Comparison of ENCODE assay signal across 22 cellular contexts in the genomic region with DNA sequence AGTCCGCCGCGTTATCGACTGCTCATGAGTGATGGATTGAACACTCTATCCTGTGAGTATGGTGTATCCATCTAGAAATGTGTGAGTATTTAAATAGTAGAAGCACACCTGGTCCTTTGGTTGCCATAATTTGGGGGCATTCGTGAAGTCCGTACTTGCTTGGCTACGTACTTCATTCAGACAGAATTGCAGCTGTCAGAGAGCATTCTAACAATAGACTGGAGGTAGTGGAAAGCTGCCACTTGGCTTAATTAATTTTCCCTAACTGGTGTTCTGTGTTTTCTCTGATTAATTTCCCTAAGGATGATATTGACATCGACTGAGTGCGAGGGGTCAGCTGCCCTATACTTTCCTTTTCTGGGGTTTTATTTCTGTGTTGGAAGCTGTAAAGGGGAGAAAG.
"Had no signal": no experiment of that assay in that cellular context is flagged by ENCODE, and none has a peak within 500 bp of the region (broad histone marks: within the 10 kb centered on the region; RNA-seq: fewer than 3 reads in every experiment).

No MANE protein-coding gene starts in this region.

- H3K27me3 ChIP-seq: brain microvascular endothelial cell, cardiac muscle cell had no signal

- H3K4me3 Mint-ChIP-seq: activated CD4-positive, alpha-beta memory T cell treated with anti-CD3 and anti-CD28 coated beads for 36 hours; activated CD4-positive, alpha-beta T cell treated with anti-CD3 and anti-CD28 coated beads, Interleukin-2, amount 10 ng/mL, durations not matched to agents 7 days and 5 days; activated naive CD4-positive, alpha-beta T cell treated with anti-CD3 and anti-CD28 coated beads for 36 hours; activated naive CD8-positive, alpha-beta T cell; activated T-cell treated with anti-CD3 and anti-CD28 coated beads, Interleukin-2, amount 50 U/mL, for 4 hours had no signal

- H3K27ac Mint-ChIP-seq: activated CD4-positive, alpha-beta memory T cell treated with anti-CD3 and anti-CD28 coated beads for 36 hours; activated CD4-positive, alpha-beta T cell treated with anti-CD3 and anti-CD28 coated beads, Interleukin-2, amount 10 ng/mL, durations not matched to agents 7 days and 5 days; activated naive CD4-positive, alpha-beta T cell treated with anti-CD3 and anti-CD28 coated beads for 36 hours; activated naive CD8-positive, alpha-beta T cell had no signal

- H3K27ac ChIP-seq: brain microvascular endothelial cell, cardiac muscle cell, VCaP had no signal

- ATAC-seq: activated T-cell treated with anti-CD3 and anti-CD28 coated beads, Interleukin-2, amount 50 U/mL, for 4 hours; K562; PC-3 had no signal

- H3K27me3 Mint-ChIP-seq: activated CD4-positive, alpha-beta memory T cell treated with anti-CD3 and anti-CD28 coated beads for 36 hours; activated CD4-positive, alpha-beta T cell treated with anti-CD3 and anti-CD28 coated beads, Interleukin-2, amount 10 ng/mL, durations not matched to agents 7 days and 5 days; activated naive CD8-positive, alpha-beta T cell had no signal

- H3K36me3 ChIP-seq: cardiac muscle cell had no signal

- DNase-seq: activated CD4-positive, alpha-beta memory T cell treated with anti-CD3 and anti-CD28 coated beads for 36 hours; activated CD4-positive, alpha-beta T cell treated with anti-CD3 and anti-CD28 coated beads, Interleukin-2, amount 10 ng/mL, durations not matched to agents 7 days and 5 days; activated CD4-positive, CD25-positive, alpha-beta regulatory T cell; activated CD8-positive, alpha-beta memory T cell treated with anti-CD3 and anti-CD28 coated beads for 24 hours; activated effector memory CD4-positive, alpha-beta T cell treated with anti-CD3 and anti-CD28 coated beads, Interleukin-2, amount 50 U/mL, for 16 hours; activated naive CD4-positive, alpha-beta T cell treated with anti-CD3 and anti-CD28 coated beads for 36 hours; activated T-cell treated with anti-CD3 and anti-CD28 coated beads, Interleukin-2, amount 50 U/mL, for 4 hours; amygdala; brain microvascular endothelial cell; NCI-H1048; NCI-H146; NCI-H187 treated with DMSO at 0.1 percent for 48 hours; NCI-H2081 treated with DMSO at 0.1 percent for 48 hours; NCI-H510A treated with DMSO at 0.1 percent for 48 hours; NCI-H69; PC-3; SHP77 treated with DMSO at 0.1 percent for 48 hours; T-helper 2 cell had no signal

- H3K9me3 Mint-ChIP-seq: activated CD4-positive, alpha-beta memory T cell treated with anti-CD3 and anti-CD28 coated beads for 36 hours; activated CD4-positive, alpha-beta T cell treated with anti-CD3 and anti-CD28 coated beads, Interleukin-2, amount 10 ng/mL, durations not matched to agents 7 days and 5 days; activated naive CD4-positive, alpha-beta T cell treated with anti-CD3 and anti-CD28 coated beads for 36 hours; activated T-cell treated with anti-CD3 and anti-CD28 coated beads, Interleukin-2, amount 50 U/mL, for 4 hours had no signal

- H3K4me3 ChIP-seq: cardiac muscle cell, K562 had no signal
